Comparison of ENCODE assay signal across 2 cellular contexts in the genomic region with DNA sequence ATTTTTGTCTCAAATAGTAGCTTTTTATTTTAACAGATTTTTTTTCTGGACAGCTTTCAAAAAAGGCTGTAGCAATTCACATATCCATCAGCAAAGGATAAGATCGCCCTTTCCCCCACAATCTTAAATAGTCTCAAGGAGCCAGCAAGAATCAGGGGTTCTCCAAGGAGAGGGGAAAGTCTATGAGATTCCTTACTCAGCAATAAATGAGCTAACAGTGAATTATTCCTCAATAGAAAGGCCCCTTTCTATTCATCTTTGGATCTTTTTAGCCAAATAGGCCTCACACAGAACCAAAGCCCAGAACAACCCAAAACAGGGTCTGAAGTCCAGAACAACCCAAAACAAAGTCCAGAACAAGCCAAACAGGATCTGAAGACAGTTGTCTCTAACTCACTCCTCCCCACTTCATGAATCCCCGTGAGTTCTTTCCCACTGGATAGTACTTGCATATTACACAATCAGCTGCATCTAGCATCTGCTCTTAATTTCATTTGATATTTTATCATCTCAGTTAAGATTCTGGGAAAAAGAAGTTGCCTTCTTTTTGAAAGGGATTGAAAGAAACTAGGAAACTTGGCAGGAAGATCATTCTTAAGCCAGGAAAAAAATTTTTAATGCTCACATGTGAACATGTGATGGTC.
A peak's percentile ranks its signal among the peaks of the same experiment; 100 is the strongest.
TF ChIP-seq lines count a peak whose summit lies in the region.

No MANE protein-coding gene starts in this region.

TF ChIP-seq in IMR-90, 13 proteins besides CTCF, POLR2A, EP300 and RAD21:
- TF ChIP-seq MAFK (IDR thresholded peaks at IDR 0.05; ENCODE audit: low read depth, low read length) (peak; percentile 62), CEBPB (IDR thresholded peaks at IDR 0.05; ENCODE audit: low read depth, low read length) (no peak)

TF ChIP-seq in HepG2, 621 proteins besides CTCF, POLR2A, EP300 and RAD21:
- TF ChIP-seq MAFK (conservative IDR thresholded peaks at IDR 0.05 in 1 of 2, IDR thresholded peaks at IDR 0.05 in 1 of 2; ENCODE audit: low read length in 2 of 2) (peak; percentile 87 to 91), CEBPB (IDR thresholded peaks at IDR 0.05; ENCODE audit: borderline replicate concordance, low read depth, low read length) (0 out of 2 replicates have a peak, but pooled peaks have one; percentile 30), MAFF (IDR thresholded peaks at IDR 0.05; ENCODE audit: low read depth, low read length) (peak; percentile 89), TOPORS (CRISPR knock-in tag; IDR thresholded peaks at IDR 0.05) (no peak), TMF1 (CRISPR knock-in tag; IDR thresholded peaks at IDR 0.05; ENCODE audit: low read depth) (no peak)
- TF ChIP-seq, protein P1, sequence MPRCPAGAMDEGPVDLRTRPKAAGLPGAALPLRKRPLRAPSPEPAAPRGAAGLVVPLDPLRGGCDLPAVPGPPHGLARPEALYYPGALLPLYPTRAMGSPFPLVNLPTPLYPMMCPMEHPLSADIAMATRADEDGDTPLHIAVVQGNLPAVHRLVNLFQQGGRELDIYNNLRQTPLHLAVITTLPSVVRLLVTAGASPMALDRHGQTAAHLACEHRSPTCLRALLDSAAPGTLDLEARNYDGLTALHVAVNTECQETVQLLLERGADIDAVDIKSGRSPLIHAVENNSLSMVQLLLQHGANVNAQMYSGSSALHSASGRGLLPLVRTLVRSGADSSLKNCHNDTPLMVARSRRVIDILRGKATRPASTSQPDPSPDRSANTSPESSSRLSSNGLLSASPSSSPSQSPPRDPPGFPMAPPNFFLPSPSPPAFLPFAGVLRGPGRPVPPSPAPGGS (CRISPR knock-in tag; IDR thresholded peaks at IDR 0.05): no peak
- TF ChIP-seq, protein P2, sequence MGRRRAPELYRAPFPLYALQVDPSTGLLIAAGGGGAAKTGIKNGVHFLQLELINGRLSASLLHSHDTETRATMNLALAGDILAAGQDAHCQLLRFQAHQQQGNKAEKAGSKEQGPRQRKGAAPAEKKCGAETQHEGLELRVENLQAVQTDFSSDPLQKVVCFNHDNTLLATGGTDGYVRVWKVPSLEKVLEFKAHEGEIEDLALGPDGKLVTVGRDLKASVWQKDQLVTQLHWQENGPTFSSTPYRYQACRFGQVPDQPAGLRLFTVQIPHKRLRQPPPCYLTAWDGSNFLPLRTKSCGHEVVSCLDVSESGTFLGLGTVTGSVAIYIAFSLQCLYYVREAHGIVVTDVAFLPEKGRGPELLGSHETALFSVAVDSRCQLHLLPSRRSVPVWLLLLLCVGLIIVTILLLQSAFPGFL (CRISPR knock-in tag; IDR thresholded peaks at IDR 0.05): no peak
